ENCODE assay signal across 1 cellular context in the genomic region with DNA sequence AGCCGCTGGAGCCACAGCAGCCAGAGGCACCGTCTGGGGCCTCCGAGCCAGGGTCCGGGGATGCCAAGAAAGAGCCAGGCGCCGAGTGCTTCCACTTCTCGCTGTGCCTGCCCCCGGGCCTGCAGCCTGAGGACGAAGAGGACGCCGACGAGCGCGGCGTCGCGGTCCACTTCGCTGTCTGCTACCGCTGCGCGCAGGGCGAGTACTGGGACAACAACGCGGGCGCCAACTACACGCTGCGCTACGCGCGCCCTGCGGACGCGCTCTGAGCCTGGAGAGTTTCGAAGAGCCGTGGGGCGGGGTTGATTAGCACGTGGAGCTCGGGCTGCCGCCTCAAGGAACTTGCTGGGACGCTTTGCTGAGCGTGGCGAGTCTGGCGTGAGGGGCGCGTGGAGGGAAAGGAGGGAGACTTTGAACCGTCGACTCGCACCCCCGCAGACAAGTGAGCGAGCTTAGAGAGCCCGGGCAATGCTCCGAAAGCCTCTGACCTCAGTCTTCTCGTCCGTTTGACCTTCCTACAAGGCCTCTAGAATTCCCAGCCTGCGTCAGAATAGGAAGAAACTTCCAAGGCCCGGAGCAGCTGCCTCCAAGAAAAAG.
TF ChIP-seq lines count a peak whose summit lies in the region.

No MANE protein-coding gene starts in this region.

TF ChIP-seq in K562, 482 proteins besides CTCF, POLR2A, EP300 and RAD21 (continued from another document):
- TF ChIP-seq, protein P1, sequence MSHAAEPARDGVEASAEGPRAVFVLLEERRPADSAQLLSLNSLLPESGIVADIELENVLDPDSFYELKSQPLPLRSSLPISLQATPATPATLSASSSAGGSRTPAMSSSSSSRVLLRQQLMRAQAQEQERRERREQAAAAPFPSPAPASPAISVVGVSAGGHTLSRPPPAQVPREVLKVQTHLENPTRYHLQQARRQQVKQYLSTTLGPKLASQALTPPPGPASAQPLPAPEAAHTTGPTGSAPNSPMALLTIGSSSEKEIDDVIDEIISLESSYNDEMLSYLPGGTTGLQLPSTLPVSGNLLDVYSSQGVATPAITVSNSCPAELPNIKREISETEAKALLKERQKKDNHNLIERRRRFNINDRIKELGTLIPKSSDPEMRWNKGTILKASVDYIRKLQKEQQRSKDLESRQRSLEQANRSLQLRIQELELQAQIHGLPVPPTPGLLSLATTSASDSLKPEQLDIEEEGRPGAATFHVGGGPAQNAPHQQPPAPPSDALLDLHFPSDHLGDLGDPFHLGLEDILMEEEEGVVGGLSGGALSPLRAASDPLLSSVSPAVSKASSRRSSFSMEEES (CRISPR knock-in tag; IDR thresholded peaks at IDR 0.05) = no peak
- TF ChIP-seq, protein P2, sequence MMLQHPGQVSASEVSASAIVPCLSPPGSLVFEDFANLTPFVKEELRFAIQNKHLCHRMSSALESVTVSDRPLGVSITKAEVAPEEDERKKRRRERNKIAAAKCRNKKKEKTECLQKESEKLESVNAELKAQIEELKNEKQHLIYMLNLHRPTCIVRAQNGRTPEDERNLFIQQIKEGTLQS (IDR thresholded peaks at IDR 0.05) = no peak
- TF ChIP-seq, protein P2 (CRISPR knock-in tag; conservative IDR thresholded peaks at IDR 0.05) = no peak
